Comparison of ENCODE assay signal across 8 cellular contexts in genomic region chr20:45306431-45306982, GRCh38. TPM values are rescaled to one million over a fixed set of nuclear protein-coding genes. Genes with fewer than 3 reads are reported as not detected.
DNase-seq lines count a peak whose midpoint lies in the region; ATAC-seq and TF ChIP-seq lines count a peak whose summit lies in the region.

TSS of gene RBPJL (plus strand) at chr20:45306840. CDS start at chr20:45306923, 83 bp downstream.

- no peaks in the 10 kb centered on the region for H3K9me3 ChIP-seq in T-helper 17 cell (ENCODE audit: control insufficient read depth, low read length, poor library complexity, severe bottlenecking)
- H3K9me3 ChIP-seq in neural progenitor cell (ENCODE audit: low read depth), result no peaks in the 10 kb centered on the region

- H3K27ac Mint-ChIP-seq in T-helper 17 cell (peak within 1 kb of the TSS; percentile 45), neural progenitor cell (peak within 1 kb of the TSS; percentile 7)

- peak; percentile 84 for TF ChIP-seq CTCF in GM12864 (IDR thresholded peaks at IDR 0.05; ENCODE audit: low read depth, low read length, missing control alignments)
- peak; percentile 87 for TF ChIP-seq CTCF in cardiac fibroblast (IDR thresholded peaks at IDR 0.05; ENCODE audit: low read depth, low read length)
- TF ChIP-seq CTCF in neural progenitor cell (IDR thresholded peaks at IDR 0.05), result peak; percentile 94

- peak; percentile 41 for ATAC-seq in T-helper 17 cell
- no peak for ATAC-seq in GM21576 (IDR thresholded peaks at IDR 0.05; ENCODE audit: unreplicated experiment)
- no peak for ATAC-seq in GM21423 (IDR thresholded peaks at IDR 0.05; ENCODE audit: unreplicated experiment)

- H3K27ac ChIP-seq in neural progenitor cell, result no peak within 1 kb of the TSS

- H3K4me1 Mint-ChIP-seq in T-helper 17 cell (peaks cover 11% of the 10 kb centered on the region), neural progenitor cell (peaks cover 10% of the 10 kb centered on the region)

- H3K27me3 Mint-ChIP-seq in T-helper 17 cell, result peaks cover 79% of the 10 kb centered on the region
- H3K27me3 Mint-ChIP-seq in neural progenitor cell (ENCODE audit: insufficient read depth, low read depth), result peaks cover 14% of the 10 kb centered on the region

- peaks cover 3% of the 10 kb centered on the region for H3K9me3 Mint-ChIP-seq in neural progenitor cell

- H3K4me3 Mint-ChIP-seq in T-helper 17 cell (no peak within 1 kb of the TSS), neural progenitor cell (peak within 1 kb of the TSS; percentile 28)

- peaks cover 18% of the 10 kb centered on the region for H3K27me3 ChIP-seq in neural progenitor cell

- no peaks in the 10 kb centered on the region for H4K20me1 ChIP-seq in neural progenitor cell (ENCODE audit: low read depth)

- H2AFZ ChIP-seq in neural progenitor cell (replicated peaks), result peak within 1 kb of the TSS; percentile 95

- peaks cover 5% of the 10 kb centered on the region for H3K36me3 Mint-ChIP-seq in T-helper 17 cell (ENCODE audit: low read depth)
- H3K36me3 Mint-ChIP-seq in neural progenitor cell, result peaks cover 4% of the 10 kb centered on the region

- no peaks in the 10 kb centered on the region for H3K4me1 ChIP-seq in neural progenitor cell

- no peaks in the 10 kb centered on the region for H3K36me3 ChIP-seq in neural progenitor cell

- H3K4me3 ChIP-seq in GM12864 (ENCODE audit: low read depth, low read length) (no peak within 1 kb of the TSS), cardiac fibroblast (replicated peaks in 1 of 2; ENCODE audit: low read depth in 2 of 2, low read length in 2 of 2) (no peak within 1 kb of the TSS), neural progenitor cell (no peak within 1 kb of the TSS)

- no peaks in the 10 kb centered on the region for H3F3A ChIP-seq in neural progenitor cell (ENCODE audit: low read depth)

- H3K79me2 ChIP-seq in neural progenitor cell (ENCODE audit: low read depth), result no peaks in the 10 kb centered on the region

- H3K4me2 ChIP-seq in neural progenitor cell, result peak within 1 kb of the TSS; percentile 31

- no peak for DNase-seq in GM12864 (ENCODE audit: low read depth)
- peak in 2 of 3 donors; percentile 36 to 45 for DNase-seq in T-helper 17 cell
- no peak for DNase-seq in cardiac fibroblast (ENCODE audit: low read depth in 2 of 2)
- DNase-seq in neural progenitor cell (ENCODE audit: low spot score), result peak; percentile 69
- DNase-seq in NCI-H146 (lab: John Stamatoyannopoulos, UW), result no peak
- DNase-seq in midbrain (lab: John Stamatoyannopoulos, UW), result no peak

- H3K9ac ChIP-seq in neural progenitor cell, result no peak within 1 kb of the TSS

RNA-seq across cellular contexts. Expression of gene RBPJL, which starts in this region (rescaled TPM):
- not detected for total RNA-seq in T-helper 17 cell
- total RNA-seq in neural progenitor cell (ENCODE audit: low replicate concordance), result not detected in 2 replicates

Comparison
In these comparisons a context has a peak if more than half of its experiments do, and no peak if none do; other contexts are left out.
1. Peak in DNase-seq and ATAC-seq in T-helper 17 cell; RNA of the gene not detected or under 1 TPM.
2. Peak in DNase-seq and H3K4me2 ChIP-seq in neural progenitor cell; RNA of the gene not detected or under 1 TPM.